21 cellular contexts compared by ENCODE assay signal in the genomic region with DNA sequence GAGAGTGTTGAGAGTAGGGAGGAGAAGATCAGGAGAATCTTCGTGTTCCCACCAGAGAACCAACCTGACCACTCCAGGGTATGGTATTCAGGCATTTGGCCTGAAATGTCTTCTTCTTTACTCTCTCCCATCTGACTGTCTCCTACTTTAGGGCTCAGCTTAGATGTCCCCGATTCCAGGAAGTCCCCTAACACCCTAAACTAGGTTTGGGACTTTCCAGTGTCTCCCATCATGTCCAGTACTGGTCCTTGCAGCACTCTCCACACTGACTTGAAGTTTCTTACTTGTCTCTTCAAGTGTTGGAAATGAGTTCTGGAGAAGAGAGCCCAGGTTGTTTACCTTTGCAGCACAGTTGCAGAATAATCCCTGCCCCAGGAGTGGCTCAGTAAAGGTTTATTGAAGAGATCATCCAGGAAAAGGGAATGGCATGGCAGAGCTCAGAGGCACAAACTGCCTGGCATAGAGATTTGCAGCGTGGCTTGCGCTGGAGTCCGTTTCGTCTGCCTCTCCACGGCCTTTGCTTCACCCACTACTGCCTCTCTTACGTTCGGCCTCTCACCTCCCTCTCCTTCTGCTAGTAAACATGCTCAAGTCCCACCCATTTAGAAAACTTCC. TPM values are rescaled to one million over a fixed set of nuclear protein-coding genes. Genes with fewer than 3 reads are reported as not detected.
"Had no signal": no experiment of that assay in that cellular context is flagged by ENCODE, and none has a peak within 500 bp of the region (broad histone marks: within the 10 kb centered on the region; RNA-seq: fewer than 3 reads in every experiment).

No MANE protein-coding gene starts in this region.

- H3K4me2 ChIP-seq: neural progenitor cell had no signal

- H3K4me3 Mint-ChIP-seq: central memory CD8-positive, alpha-beta T cell; effector memory CD8-positive, alpha-beta T cell; naive thymus-derived CD8-positive, alpha-beta T cell; neural progenitor cell; stimulated activated naive B cell treated with anti-CD40 and anti-IgM and Interleukin-4, amounts not matched to agents 10 μg/mL and 1 μg/mL and 100 μg/mL, for 72 hours; stimulated activated naive CD8-positive, alpha-beta T cell treated with anti-CD3 and anti-CD28 coated beads, Interleukin-15, amount 100 ng/mL, for 72 hours had no signal

- DNase-seq: effector memory CD8-positive, alpha-beta T cell; glutamatergic neuron; kidney; left cardiac atrium; left ventricle myocardium superior; naive thymus-derived CD8-positive, alpha-beta T cell; nucleus accumbens; pancreas; right lobe of liver; stimulated activated CD4-positive, alpha-beta T cell treated with anti-CD3 and anti-CD28 coated beads, Interleukin-4, amount 100 ng/mL, for 24 hours; stimulated activated naive B cell treated with anti-CD40 and anti-IgM and Interleukin-4, amounts not matched to agents 10 μg/mL and 1 μg/mL and 100 μg/mL, for 72 hours; stimulated activated naive CD8-positive, alpha-beta T cell treated with anti-CD3 and anti-CD28 coated beads, Interleukin-15, amount 100 ng/mL, for 72 hours; testis; transverse colon had no signal

- H3K9me3 Mint-ChIP-seq: central memory CD8-positive, alpha-beta T cell; effector memory CD8-positive, alpha-beta T cell; naive thymus-derived CD8-positive, alpha-beta T cell; neural progenitor cell; stimulated activated naive B cell treated with anti-CD40 and anti-IgM and Interleukin-4, amounts not matched to agents 10 μg/mL and 1 μg/mL and 100 μg/mL, for 72 hours; stimulated activated naive CD8-positive, alpha-beta T cell treated with anti-CD3 and anti-CD28 coated beads, Interleukin-15, amount 100 ng/mL, for 72 hours had no signal

- ATAC-seq: effector memory CD8-positive, alpha-beta T cell; gastroesophageal sphincter; left cardiac atrium; left ventricle myocardium superior; naive thymus-derived CD8-positive, alpha-beta T cell; pancreas; right lobe of liver; stimulated activated naive B cell treated with anti-CD40 and anti-IgM and Interleukin-4, amounts not matched to agents 10 μg/mL and 1 μg/mL and 100 μg/mL, for 72 hours; stimulated activated naive CD8-positive, alpha-beta T cell treated with anti-CD3 and anti-CD28 coated beads, Interleukin-15, amount 100 ng/mL, for 72 hours had no signal

- H3K27me3 ChIP-seq: esophagus muscularis mucosa, gastroesophageal sphincter, neural progenitor cell, pancreas, right lobe of liver, testis, transverse colon had no signal

- H3K4me3 ChIP-seq: esophagus muscularis mucosa, gastroesophageal sphincter, lung, neural progenitor cell, pancreas, right lobe of liver, testis, transverse colon had no signal

- H3K27me3 Mint-ChIP-seq: stimulated activated naive B cell treated with anti-CD40 and anti-IgM and Interleukin-4, amounts not matched to agents 10 μg/mL and 1 μg/mL and 100 μg/mL, for 72 hours had no signal

- H3K9me3 ChIP-seq: esophagus muscularis mucosa, gastroesophageal sphincter, pancreas, right lobe of liver, testis, transverse colon had no signal

- H3K9ac ChIP-seq: neural progenitor cell had no signal

- H3K4me1 ChIP-seq: neural progenitor cell, pancreas had no signal

- H3K36me3 Mint-ChIP-seq: naive thymus-derived CD8-positive, alpha-beta T cell; neural progenitor cell had no signal

- H3K27ac ChIP-seq: epithelial cell of prostate, esophagus muscularis mucosa, gastroesophageal sphincter, neural progenitor cell, pancreas, testis, transverse colon had no signal

- H3K4me1 Mint-ChIP-seq: central memory CD8-positive, alpha-beta T cell; stimulated activated naive B cell treated with anti-CD40 and anti-IgM and Interleukin-4, amounts not matched to agents 10 μg/mL and 1 μg/mL and 100 μg/mL, for 72 hours had no signal

- H3K36me3 ChIP-seq: esophagus muscularis mucosa, gastroesophageal sphincter, neural progenitor cell, pancreas, right lobe of liver, transverse colon had no signal

- FAIRE-seq: kidney, pancreas, urothelium cell line had no signal

- H2AFZ ChIP-seq: neural progenitor cell had no signal

- H3K27ac Mint-ChIP-seq: effector memory CD8-positive, alpha-beta T cell; neural progenitor cell; stimulated activated naive B cell treated with anti-CD40 and anti-IgM and Interleukin-4, amounts not matched to agents 10 μg/mL and 1 μg/mL and 100 μg/mL, for 72 hours had no signal

RNA-seq across cellular contexts. Expression of a gene that starts 42.3 kb away (rescaled TPM):
- polyA plus RNA-seq: naive thymus-derived CD8-positive, alpha-beta T cell had no signal
